ENCODE assay signal across 1 cellular context in the genomic region with DNA sequence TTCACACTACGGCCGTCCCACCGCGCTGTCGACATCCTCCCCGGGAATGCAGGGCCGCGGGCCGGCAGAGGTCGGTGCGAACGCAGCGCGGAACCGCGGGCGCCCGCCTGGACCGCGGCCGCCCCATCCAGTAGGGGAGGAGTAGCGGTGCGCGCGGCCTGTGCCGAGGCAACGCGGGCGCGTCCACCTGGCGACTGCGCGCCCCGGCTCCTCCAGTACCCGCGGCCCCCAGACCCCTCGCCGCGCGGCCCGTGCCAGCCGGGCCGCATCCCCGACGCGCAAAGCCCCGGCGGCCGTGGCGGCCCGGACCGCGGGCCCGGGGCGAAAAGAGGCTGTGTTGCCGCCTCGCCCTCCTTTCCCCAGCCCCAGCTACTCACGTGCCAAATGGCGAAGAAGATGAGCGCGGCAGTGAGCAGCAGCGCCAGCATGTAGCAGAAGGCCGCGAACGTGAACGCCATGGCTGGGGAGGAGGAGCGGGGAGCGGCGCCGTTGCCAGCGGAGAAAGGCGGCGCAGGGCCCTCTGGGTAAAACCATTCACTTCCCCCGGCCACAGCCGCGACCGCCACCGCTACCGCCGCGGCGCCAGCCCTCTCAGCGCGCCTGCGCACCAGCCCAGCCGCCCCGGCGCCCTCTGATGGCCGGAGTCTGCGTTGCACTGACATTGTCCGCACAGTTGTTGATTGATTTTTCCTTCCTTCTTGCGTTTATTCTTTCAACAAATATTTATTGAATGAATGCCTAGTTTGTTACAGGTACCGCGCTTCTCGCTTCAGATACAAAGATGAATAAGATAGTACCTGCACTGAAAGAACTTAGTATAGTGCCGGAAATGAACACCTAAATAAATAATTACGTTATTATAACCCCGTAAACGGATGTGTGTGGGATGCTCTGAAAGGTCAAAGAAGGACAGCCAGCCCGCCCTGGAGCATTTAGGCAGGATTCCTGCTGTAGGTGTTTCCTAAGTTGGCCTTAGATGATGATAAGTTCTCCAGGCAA.
TF ChIP-seq lines count a peak whose summit lies in the region.

A gene (minus strand): TSS at position 505 of the 999 bp plus-strand sequence. CDS start 47 bp downstream, at position 458.

TF ChIP-seq in HepG2, 621 proteins besides CTCF, POLR2A, EP300 and RAD21 (continued from another document and continues in another):
- no peak for TF ChIP-seq HMGA1 (CRISPR knock-in tag; conservative IDR thresholded peaks at IDR 0.05)
- no peak for TF ChIP-seq ZSCAN29 (CRISPR knock-in tag; conservative IDR thresholded peaks at IDR 0.05)
- TF ChIP-seq, protein P1, sequence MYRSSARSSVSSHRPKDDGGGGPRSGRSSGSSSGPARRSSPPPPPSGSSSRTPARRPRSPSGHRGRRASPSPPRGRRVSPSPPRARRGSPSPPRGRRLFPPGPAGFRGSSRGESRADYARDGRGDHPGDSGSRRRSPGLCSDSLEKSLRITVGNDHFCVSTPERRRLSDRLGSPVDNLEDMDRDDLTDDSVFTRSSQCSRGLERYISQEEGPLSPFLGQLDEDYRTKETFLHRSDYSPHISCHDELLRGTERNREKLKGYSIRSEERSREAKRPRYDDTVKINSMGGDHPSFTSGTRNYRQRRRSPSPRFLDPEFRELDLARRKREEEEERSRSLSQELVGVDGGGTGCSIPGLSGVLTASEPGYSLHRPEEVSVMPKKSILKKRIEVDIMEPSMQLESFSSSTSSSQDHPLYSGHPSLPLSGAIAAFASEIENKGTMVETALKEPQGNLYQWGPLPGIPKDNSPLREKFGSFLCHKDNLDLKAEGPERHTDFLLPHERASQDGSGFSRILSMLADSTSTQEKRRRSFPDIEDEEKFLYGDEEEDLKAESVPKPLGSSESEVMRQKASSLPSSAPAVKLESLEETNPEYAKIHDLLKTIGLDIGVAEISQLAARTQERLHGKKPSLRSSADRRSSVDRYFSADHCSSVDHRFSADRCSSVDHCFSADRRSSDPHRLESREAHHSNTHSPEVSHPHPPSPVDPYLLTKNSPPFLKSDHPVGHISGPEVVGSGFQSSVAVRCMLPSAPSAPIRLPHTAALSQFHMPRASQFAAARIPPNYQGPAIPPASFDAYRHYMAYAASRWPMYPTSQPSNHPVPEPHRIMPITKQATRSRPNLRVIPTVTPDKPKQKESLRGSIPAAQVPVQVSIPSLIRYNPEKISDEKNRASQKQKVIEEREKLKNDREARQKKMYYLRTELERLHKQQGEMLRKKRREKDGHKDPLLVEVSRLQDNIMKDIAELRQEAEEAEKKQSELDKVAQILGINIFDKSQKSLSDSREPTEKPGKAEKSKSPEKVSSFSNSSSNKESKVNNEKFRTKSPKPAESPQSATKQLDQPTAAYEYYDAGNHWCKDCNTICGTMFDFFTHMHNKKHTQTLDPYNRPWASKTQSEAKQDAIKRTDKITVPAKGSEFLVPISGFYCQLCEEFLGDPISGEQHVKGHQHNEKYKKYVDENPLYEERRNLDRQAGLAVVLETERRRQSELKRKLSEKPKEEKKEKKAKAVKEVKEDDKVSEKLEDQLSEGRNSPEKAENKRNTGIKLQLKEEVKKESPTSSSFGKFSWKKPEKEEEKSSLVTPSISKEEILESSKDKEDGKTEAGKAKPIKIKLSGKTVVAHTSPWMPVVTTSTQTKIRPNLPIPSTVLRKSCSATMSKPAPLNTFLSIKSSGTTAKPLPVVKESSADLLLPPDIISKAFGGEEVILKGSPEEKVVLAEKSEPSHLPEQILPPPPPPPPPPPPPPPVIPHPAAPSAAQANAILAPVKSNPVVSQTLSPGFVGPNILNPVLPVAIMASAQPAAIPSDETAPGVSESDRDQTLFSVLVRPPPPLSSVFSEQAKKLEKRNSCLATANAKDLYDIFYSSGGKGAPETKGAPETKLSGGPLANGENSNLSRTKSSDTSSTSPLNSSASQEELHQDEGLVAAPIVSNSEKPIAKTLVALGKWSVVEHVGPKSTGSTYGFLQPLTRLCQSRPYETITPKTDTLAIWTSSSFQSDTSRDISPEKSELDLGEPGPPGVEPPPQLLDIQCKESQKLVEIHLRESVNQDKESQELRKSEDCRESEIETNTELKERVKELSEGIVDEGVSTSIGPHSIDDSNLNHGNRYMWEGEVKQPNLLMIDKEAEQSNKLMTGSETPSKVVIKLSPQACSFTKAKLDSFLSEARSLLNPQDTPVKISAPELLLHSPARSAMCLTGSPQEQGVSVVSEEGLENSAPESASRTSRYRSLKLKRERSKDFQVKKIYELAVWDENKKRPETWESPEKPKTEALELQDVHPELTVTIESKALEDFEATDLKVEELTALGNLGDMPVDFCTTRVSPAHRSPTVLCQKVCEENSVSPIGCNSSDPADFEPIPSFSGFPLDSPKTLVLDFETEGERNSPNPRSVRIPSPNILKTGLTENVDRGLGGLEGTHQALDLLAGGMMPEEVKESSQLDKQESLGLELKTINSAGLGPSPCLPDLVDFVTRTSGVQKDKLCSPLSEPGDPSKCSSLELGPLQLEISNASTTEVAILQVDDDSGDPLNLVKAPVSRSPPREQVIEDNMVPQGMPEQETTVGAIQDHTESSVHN (CRISPR knock-in tag; IDR thresholded peaks at IDR 0.05), result no peak
- no peak; the same call in 1 of the 2 replicates for TF ChIP-seq ZNF451 (CRISPR knock-in tag; IDR thresholded peaks at IDR 0.05)
- no peak for TF ChIP-seq ZNF567 (CRISPR knock-in tag; IDR thresholded peaks at IDR 0.05; ENCODE audit: borderline replicate concordance)
- TF ChIP-seq, protein P2, sequence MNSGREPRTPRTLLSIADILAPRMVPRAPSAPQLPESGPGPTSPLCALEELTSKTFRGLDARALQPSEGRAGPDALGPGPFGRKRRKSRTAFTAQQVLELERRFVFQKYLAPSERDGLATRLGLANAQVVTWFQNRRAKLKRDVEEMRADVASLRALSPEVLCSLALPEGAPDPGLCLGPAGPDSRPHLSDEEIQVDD (CRISPR knock-in tag; IDR thresholded peaks at IDR 0.05; ENCODE audit: borderline replicate concordance), result no peak
- TF ChIP-seq NFIC (IDR thresholded peaks at IDR 0.05; ENCODE audit: low read length), result no peak
- TF ChIP-seq, protein P3, sequence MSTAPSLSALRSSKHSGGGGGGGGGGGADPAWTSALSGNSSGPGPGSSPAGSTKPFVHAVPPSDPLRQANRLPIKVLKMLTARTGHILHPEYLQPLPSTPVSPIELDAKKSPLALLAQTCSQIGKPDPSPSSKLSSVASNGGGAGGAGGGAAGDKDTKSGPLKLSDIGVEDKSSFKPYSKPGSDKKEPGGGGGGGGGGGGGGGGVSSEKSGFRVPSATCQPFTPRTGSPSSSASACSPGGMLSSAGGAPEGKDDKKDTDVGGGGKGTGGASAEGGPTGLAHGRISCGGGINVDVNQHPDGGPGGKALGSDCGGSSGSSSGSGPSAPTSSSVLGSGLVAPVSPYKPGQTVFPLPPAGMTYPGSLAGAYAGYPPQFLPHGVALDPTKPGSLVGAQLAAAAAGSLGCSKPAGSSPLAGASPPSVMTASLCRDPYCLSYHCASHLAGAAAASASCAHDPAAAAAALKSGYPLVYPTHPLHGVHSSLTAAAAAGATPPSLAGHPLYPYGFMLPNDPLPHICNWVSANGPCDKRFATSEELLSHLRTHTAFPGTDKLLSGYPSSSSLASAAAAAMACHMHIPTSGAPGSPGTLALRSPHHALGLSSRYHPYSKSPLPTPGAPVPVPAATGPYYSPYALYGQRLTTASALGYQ (CRISPR knock-in tag; IDR thresholded peaks at IDR 0.05), result peak; percentile 46; the same call in 1 of the 2 replicates
- TF ChIP-seq ARNT2 (CRISPR knock-in tag; IDR thresholded peaks at IDR 0.05; ENCODE audit: low read depth), result peak; percentile 53; the same call in 1 of the 2 replicates
- no peak for TF ChIP-seq ZMYM2 (CRISPR knock-in tag; IDR thresholded peaks at IDR 0.05)
- TF ChIP-seq ZNF572 (CRISPR knock-in tag; IDR thresholded peaks at IDR 0.05), result no peak
- TF ChIP-seq ZSCAN9 (CRISPR knock-in tag; IDR thresholded peaks at IDR 0.05; ENCODE audit: borderline replicate concordance), result no peak
- no peak for TF ChIP-seq RAD51 (IDR thresholded peaks at IDR 0.05; ENCODE audit: borderline replicate concordance)
- no peak; the same call in 1 of the 2 replicates for TF ChIP-seq ZNF558 (CRISPR knock-in tag; IDR thresholded peaks at IDR 0.05; ENCODE audit: borderline replicate concordance)
- TF ChIP-seq, protein P4, sequence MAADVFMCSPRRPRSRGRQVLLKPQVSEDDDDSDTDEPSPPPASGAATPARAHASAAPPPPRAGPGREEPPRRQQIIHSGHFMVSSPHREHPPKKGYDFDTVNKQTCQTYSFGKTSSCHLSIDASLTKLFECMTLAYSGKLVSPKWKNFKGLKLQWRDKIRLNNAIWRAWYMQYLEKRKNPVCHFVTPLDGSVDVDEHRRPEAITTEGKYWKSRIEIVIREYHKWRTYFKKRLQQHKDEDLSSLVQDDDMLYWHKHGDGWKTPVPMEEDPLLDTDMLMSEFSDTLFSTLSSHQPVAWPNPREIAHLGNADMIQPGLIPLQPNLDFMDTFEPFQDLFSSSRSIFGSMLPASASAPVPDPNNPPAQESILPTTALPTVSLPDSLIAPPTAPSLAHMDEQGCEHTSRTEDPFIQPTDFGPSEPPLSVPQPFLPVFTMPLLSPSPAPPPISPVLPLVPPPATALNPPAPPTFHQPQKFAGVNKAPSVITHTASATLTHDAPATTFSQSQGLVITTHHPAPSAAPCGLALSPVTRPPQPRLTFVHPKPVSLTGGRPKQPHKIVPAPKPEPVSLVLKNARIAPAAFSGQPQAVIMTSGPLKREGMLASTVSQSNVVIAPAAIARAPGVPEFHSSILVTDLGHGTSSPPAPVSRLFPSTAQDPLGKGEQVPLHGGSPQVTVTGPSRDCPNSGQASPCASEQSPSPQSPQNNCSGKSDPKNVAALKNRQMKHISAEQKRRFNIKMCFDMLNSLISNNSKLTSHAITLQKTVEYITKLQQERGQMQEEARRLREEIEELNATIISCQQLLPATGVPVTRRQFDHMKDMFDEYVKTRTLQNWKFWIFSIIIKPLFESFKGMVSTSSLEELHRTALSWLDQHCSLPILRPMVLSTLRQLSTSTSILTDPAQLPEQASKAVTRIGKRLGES (CRISPR knock-in tag; IDR thresholded peaks at IDR 0.05; ENCODE audit: borderline replicate concordance), result no peak
- TF ChIP-seq, protein P5, sequence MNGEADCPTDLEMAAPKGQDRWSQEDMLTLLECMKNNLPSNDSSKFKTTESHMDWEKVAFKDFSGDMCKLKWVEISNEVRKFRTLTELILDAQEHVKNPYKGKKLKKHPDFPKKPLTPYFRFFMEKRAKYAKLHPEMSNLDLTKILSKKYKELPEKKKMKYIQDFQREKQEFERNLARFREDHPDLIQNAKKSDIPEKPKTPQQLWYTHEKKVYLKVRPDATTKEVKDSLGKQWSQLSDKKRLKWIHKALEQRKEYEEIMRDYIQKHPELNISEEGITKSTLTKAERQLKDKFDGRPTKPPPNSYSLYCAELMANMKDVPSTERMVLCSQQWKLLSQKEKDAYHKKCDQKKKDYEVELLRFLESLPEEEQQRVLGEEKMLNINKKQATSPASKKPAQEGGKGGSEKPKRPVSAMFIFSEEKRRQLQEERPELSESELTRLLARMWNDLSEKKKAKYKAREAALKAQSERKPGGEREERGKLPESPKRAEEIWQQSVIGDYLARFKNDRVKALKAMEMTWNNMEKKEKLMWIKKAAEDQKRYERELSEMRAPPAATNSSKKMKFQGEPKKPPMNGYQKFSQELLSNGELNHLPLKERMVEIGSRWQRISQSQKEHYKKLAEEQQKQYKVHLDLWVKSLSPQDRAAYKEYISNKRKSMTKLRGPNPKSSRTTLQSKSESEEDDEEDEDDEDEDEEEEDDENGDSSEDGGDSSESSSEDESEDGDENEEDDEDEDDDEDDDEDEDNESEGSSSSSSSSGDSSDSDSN (CRISPR knock-in tag; IDR thresholded peaks at IDR 0.05), result peak; percentile 96
- TF ChIP-seq ZNF776 (CRISPR knock-in tag; IDR thresholded peaks at IDR 0.05), result peak; percentile 84
- TF ChIP-seq ZNF850 (CRISPR knock-in tag; conservative IDR thresholded peaks at IDR 0.05), result 0 out of 2 replicates have a peak, but pooled peaks have one; percentile 49
- TF ChIP-seq, protein P6, sequence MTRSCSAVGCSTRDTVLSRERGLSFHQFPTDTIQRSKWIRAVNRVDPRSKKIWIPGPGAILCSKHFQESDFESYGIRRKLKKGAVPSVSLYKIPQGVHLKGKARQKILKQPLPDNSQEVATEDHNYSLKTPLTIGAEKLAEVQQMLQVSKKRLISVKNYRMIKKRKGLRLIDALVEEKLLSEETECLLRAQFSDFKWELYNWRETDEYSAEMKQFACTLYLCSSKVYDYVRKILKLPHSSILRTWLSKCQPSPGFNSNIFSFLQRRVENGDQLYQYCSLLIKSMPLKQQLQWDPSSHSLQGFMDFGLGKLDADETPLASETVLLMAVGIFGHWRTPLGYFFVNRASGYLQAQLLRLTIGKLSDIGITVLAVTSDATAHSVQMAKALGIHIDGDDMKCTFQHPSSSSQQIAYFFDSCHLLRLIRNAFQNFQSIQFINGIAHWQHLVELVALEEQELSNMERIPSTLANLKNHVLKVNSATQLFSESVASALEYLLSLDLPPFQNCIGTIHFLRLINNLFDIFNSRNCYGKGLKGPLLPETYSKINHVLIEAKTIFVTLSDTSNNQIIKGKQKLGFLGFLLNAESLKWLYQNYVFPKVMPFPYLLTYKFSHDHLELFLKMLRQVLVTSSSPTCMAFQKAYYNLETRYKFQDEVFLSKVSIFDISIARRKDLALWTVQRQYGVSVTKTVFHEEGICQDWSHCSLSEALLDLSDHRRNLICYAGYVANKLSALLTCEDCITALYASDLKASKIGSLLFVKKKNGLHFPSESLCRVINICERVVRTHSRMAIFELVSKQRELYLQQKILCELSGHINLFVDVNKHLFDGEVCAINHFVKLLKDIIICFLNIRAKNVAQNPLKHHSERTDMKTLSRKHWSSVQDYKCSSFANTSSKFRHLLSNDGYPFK (CRISPR knock-in tag; IDR thresholded peaks at IDR 0.05; ENCODE audit: borderline replicate concordance), result 0 out of 2 replicates have a peak, but pooled peaks have one; percentile 20
- TF ChIP-seq ZNF883 (CRISPR knock-in tag; IDR thresholded peaks at IDR 0.05; ENCODE audit: not compliant biosample characterization), result no peak
- no peak for TF ChIP-seq ZNF678 (CRISPR knock-in tag; IDR thresholded peaks at IDR 0.05)
- TF ChIP-seq ZNF382 (CRISPR knock-in tag; IDR thresholded peaks at IDR 0.05; ENCODE audit: borderline replicate concordance), result no peak
- TF ChIP-seq ZBTB20 (CRISPR knock-in tag; IDR thresholded peaks at IDR 0.05; ENCODE audit: borderline replicate concordance, low read depth), result 0 out of 2 replicates have a peak, but pooled peaks have one; percentile 41
- TF ChIP-seq WIZ (CRISPR knock-in tag; IDR thresholded peaks at IDR 0.05), result no peak; the same call in 1 of the 2 replicates
- TF ChIP-seq KDM1A (CRISPR knock-in tag; IDR thresholded peaks at IDR 0.05), result 0 out of 2 replicates have a peak, but pooled peaks have one; percentile 12
- TF ChIP-seq, protein P7, sequence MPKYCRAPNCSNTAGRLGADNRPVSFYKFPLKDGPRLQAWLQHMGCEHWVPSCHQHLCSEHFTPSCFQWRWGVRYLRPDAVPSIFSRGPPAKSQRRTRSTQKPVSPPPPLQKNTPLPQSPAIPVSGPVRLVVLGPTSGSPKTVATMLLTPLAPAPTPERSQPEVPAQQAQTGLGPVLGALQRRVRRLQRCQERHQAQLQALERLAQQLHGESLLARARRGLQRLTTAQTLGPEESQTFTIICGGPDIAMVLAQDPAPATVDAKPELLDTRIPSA (CRISPR knock-in tag; IDR thresholded peaks at IDR 0.05; ENCODE audit: borderline replicate concordance), result no peak
- TF ChIP-seq, protein P8, sequence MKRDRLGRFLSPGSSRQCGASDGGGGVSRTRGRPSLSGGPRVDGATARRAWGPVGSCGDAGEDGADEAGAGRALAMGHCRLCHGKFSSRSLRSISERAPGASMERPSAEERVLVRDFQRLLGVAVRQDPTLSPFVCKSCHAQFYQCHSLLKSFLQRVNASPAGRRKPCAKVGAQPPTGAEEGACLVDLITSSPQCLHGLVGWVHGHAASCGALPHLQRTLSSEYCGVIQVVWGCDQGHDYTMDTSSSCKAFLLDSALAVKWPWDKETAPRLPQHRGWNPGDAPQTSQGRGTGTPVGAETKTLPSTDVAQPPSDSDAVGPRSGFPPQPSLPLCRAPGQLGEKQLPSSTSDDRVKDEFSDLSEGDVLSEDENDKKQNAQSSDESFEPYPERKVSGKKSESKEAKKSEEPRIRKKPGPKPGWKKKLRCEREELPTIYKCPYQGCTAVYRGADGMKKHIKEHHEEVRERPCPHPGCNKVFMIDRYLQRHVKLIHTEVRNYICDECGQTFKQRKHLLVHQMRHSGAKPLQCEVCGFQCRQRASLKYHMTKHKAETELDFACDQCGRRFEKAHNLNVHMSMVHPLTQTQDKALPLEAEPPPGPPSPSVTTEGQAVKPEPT (CRISPR knock-in tag; IDR thresholded peaks at IDR 0.05; ENCODE audit: low read depth), result 0 out of 2 replicates have a peak, but pooled peaks have one; percentile 69
